ENCODE assay signal across 26 cellular contexts in genomic region chr12:113385282-113385882, GRCh38. TPM values are rescaled to one million over a fixed set of nuclear protein-coding genes. Genes with fewer than 3 reads are reported as not detected.
A peak's percentile ranks its signal among the peaks of the same experiment; 100 is the strongest.
DNase-seq lines count a peak whose midpoint lies in the region; ATAC-seq, FAIRE-seq and TF ChIP-seq lines count a peak whose summit lies in the region.
"Had no signal": no experiment of that assay in that cellular context is flagged by ENCODE, and none has a peak within 500 bp of the region (broad histone marks: within the 10 kb centered on the region; RNA-seq: fewer than 3 reads in every experiment).

No MANE protein-coding gene starts in this region.

- no peak for DNase-seq in activated CD4-positive, alpha-beta T cell treated with anti-CD3 and anti-CD28 coated beads, Interleukin-2, amount 10 ng/mL, durations not matched to agents 7 days and 5 days
- DNase-seq in activated CD4-positive, alpha-beta T cell treated with anti-CD3 and anti-CD28 coated beads for 48 hours: no peak
- DNase-seq in GM12878 (ENCODE audit: low read depth, low spot score) (peak; percentile 7), midbrain (lab: John Stamatoyannopoulos, UW) (peak; percentile 24), GM13977 (ENCODE audit: low spot score) (no peak), H4 (ENCODE audit: low spot score) (no peak)
- DNase-seq: BE2C, DMS153, DND-41, HCEC 1CT, Karpas-422, NCI-H1092 treated with DMSO at 0.1 percent for 48 hours, NCI-H1436, NCI-H187, NCI-H2081 treated with DMSO at 0.1 percent for 48 hours, NCI-H2171, NCI-H226, NCI-H510A, NCI-H69, SHP77 had no signal

- H2AFZ ChIP-seq in GM12878 (ENCODE audit: control insufficient read depth, low read depth, low read length): no peak overlapping the region
- H2AFZ ChIP-seq: GM23338 had no signal

- no peaks in the 10 kb centered on the region for H4K20me1 ChIP-seq in GM12878 (ENCODE audit: control insufficient read depth, insufficient read depth)

- peak overlapping the region; percentile 8; the same call in 1 of the 2 replicates for H3K9ac ChIP-seq in GM12878 (ENCODE audit: control insufficient read depth, insufficient read depth, low read length)

- no peak for TF ChIP-seq RAD21 in GM12878 (IDR thresholded peaks at IDR 0.05; ENCODE audit: insufficient read depth, low read depth, low read length)

- no peaks in the 10 kb centered on the region for H3K4me1 Mint-ChIP-seq in activated CD4-positive, alpha-beta T cell treated with anti-CD3 and anti-CD28 coated beads, Interleukin-2, amount 10 ng/mL, durations not matched to agents 7 days and 5 days
- H3K4me1 Mint-ChIP-seq: CD14-positive monocyte, GM23338 had no signal

- H3K4me3 ChIP-seq in GM12878: no peak overlapping the region
- H3K4me3 ChIP-seq: GM23338 had no signal

- H3K4me2 ChIP-seq in GM12878 (ENCODE audit: control insufficient read depth, insufficient read depth): no peak overlapping the region
- H3K4me2 ChIP-seq: GM23338 had no signal

- TF ChIP-seq CTCF in GM12878 (IDR thresholded peaks at IDR 0.05 in 2 of 3, conservative IDR thresholded peaks at IDR 0.05 in 1 of 3; ENCODE audit: control insufficient read depth in 2 of 3, extremely low read depth in 1 of 3, insufficient read depth in 1 of 3, low read depth in 3 of 3, low read length in 3 of 3) (no peak), GM13977 (IDR thresholded peaks at IDR 0.05; ENCODE audit: extremely low read depth, insufficient read depth, missing control alignments) (no peak)

- POLR2A ChIA-PET in activated CD4-positive, alpha-beta T cell treated with anti-CD3 and anti-CD28 coated beads, Interleukin-2, amount 10 ng/mL, durations not matched to agents 7 days and 5 days (lab: Charles Lee): no interaction called here
- POLR2A ChIA-PET in GM12878 (lab: Charles Lee): no interaction called here

- in situ Hi-C loops in GM12878 (cut with MboI): no loop called here
- in situ Hi-C loops in GM13977 (cut with MboI; ENCODE audit: low pct_unique_long_range_greater_than_20kb, low sequenced_read_pairs, unreplicated experiment): no loop called here

- no peak for TF ChIP-seq POLR2A in GM12878 (IDR thresholded peaks at IDR 0.05; ENCODE audit: low read depth, low read length)

- no peaks in the 10 kb centered on the region for H3K27me3 Mint-ChIP-seq in activated CD4-positive, alpha-beta T cell treated with anti-CD3 and anti-CD28 coated beads, Interleukin-2, amount 10 ng/mL, durations not matched to agents 7 days and 5 days

- SMC1A ChIA-PET in GM12878 (lab: Charles Lee; ENCODE audit: uncharacterized antibody, unreplicated experiment): interaction anchor here (0.9 to 1.3 kb wide), 2 partner anchors 20 to 59 kb away, joined by 4 read pairs; no protein-coding TSS in a partner anchor

- no peaks in the 10 kb centered on the region for H3K9me3 ChIP-seq in GM12878 (replicated peaks; ENCODE audit: control insufficient read depth, insufficient read depth, low read length)
- H3K9me3 ChIP-seq: BE2C had no signal

- no peaks in the 10 kb centered on the region for H3K27me3 ChIP-seq in GM12878 (replicated peaks in 1 of 2; ENCODE audit: control insufficient read depth in 2 of 2, insufficient read depth in 2 of 2, low read length in 1 of 2)
- H3K27me3 ChIP-seq: BE2C had no signal

- 77% methylated on average over 6 of the region's 6 CpGs for WGBS in GM12878 (ENCODE audit: insufficient coverage, insufficient replicate concordance, low lambda C conversion rate, missing lambda C conversion rate)

- intact Hi-C loops in GM12878 (cut with micrococcal nuclease; ENCODE audit: unreplicated experiment): no loop called here

- RAD21 ChIA-PET in GM12878 (lab: Charles Lee; ENCODE audit: unreplicated experiment): no interaction called here

- no peak for FAIRE-seq in GM12878 (lab: Jason Lieb, UNC)

- no peaks in the 10 kb centered on the region for H3K9me3 Mint-ChIP-seq in activated CD4-positive, alpha-beta T cell treated with anti-CD3 and anti-CD28 coated beads, Interleukin-2, amount 10 ng/mL, durations not matched to agents 7 days and 5 days
- H3K9me3 Mint-ChIP-seq: CD14-positive monocyte, GM23338 had no signal

- H3K27ac ChIP-seq in GM12878 (ENCODE audit: control insufficient read depth, insufficient read depth): no peak overlapping the region
- H3K27ac ChIP-seq: 22Rv1, HL-60, RWPE1 had no signal

- H3K27ac Mint-ChIP-seq in activated CD4-positive, alpha-beta T cell treated with anti-CD3 and anti-CD28 coated beads, Interleukin-2, amount 10 ng/mL, durations not matched to agents 7 days and 5 days: peak overlapping the region; percentile 39
- H3K27ac Mint-ChIP-seq: GM23338 had no signal

- H3K4me3 Mint-ChIP-seq in activated CD4-positive, alpha-beta T cell treated with anti-CD3 and anti-CD28 coated beads, Interleukin-2, amount 10 ng/mL, durations not matched to agents 7 days and 5 days: no peak overlapping the region
- H3K4me3 Mint-ChIP-seq: CD14-positive monocyte, GM23338 had no signal

- H3K36me3 Mint-ChIP-seq in activated CD4-positive, alpha-beta T cell treated with anti-CD3 and anti-CD28 coated beads, Interleukin-2, amount 10 ng/mL, durations not matched to agents 7 days and 5 days (ENCODE audit: low read depth): peaks cover 2% of the 10 kb centered on the region

- no TSS peak for BruUV-seq in GM12878 (replicated peaks; lab: Mats Ljungman, UMichigan)

- peak; percentile 81 for ATAC-seq in GM12878
- ATAC-seq: GM23338 had no signal

- H3K36me3 ChIP-seq in GM12878 (ENCODE audit: control insufficient read depth in 2 of 2, insufficient read depth in 2 of 2, low read length in 1 of 2): no peaks in the 10 kb centered on the region; a peak in 3 of 4 replicates

- no peaks in the 10 kb centered on the region for H3K79me2 ChIP-seq in GM12878 (ENCODE audit: control insufficient read depth, insufficient read depth, low read length)

- H3K4me1 ChIP-seq in GM12878 (ENCODE audit: control insufficient read depth, insufficient read depth, low read length): no peaks in the 10 kb centered on the region; the same call in 1 of the 2 replicates
- H3K4me1 ChIP-seq: BE2C had no signal

- no peak for TF ChIP-seq EP300 in GM12878 (IDR thresholded peaks at IDR 0.05; ENCODE audit: borderline replicate concordance in 1 of 2, control insufficient read depth in 1 of 2, low read depth in 2 of 2, low read length in 2 of 2)

- CTCF ChIA-PET in activated CD4-positive, alpha-beta T cell treated with anti-CD3 and anti-CD28 coated beads, Interleukin-2, amount 10 ng/mL, durations not matched to agents 7 days and 5 days (lab: Charles Lee): interaction anchor here (0.6 to 1.3 kb wide), 2 partner anchors 37 to 94 kb away, joined by 3 read pairs; partner anchors contain the start of gene SDSL
- CTCF ChIA-PET in GM12878 (lab: Yijun Ruan, JAX): interaction anchor here (0.7 kb wide), 1 partner anchor 40 kb away, joined by 3 read pairs; no protein-coding TSS in a partner anchor

RNA-seq across cellular contexts. Expression of gene SDS, which starts 18.3 kb away (rescaled TPM):
- total RNA-seq in activated CD4-positive, alpha-beta T cell treated with anti-CD3 and anti-CD28 coated beads, Interleukin-2, amount 10 ng/mL, durations not matched to agents 7 days and 5 days: not detected
- not detected in 2 replicates for total RNA-seq in GM12878 (2013; cell fraction: nucleolus; rRNA removed)
- total RNA-seq in GM12878 (2014; rRNA removed) (not detected in 2 replicates), GM12878 (2014; rRNA removed; fragmentation: Illumina TruSeq; extraction: Trizol) (not detected in 2 replicates), GM12878 (2021) (0.18 TPM in 1 of 2 replicates, not detected in the other)
- polyA plus RNA-seq in GM12878 (2011; ENCODE audit: low read depth): not detected
- polyA plus RNA-seq in GM12878 (2011; rRNA removed) (not detected in 2 replicates), GM12878 (2014; fragmentation: Illumina TruSeq; extraction: Trizol) (not detected in 2 replicates), GM12878 (2014; fragmentation: Nextera tagmentation; extraction: Ambion mirVana) (not detected), GM12878 (2014; rRNA removed) (not detected in 2 replicates), GM12878 (2016; fragmentation: Nextera tagmentation; extraction: Ambion mirVana) (not detected)
- polyA plus RNA-seq in GM12878 (2011; cell fraction: cytosol; rRNA removed): not detected in 2 replicates
- not detected in 2 replicates for polyA plus RNA-seq in GM12878 (2011; cell fraction: nucleus; rRNA removed)
- polyA plus RNA-seq in GM12878 (2012): 0.07 and 0.12 TPM in 2 replicates
- not detected in 2 replicates for polyA minus RNA-seq in GM12878 (2011; rRNA and poly(A)+ RNA removed)
- polyA minus RNA-seq in GM12878 (2011; cell fraction: cytosol; rRNA and poly(A)+ RNA removed): not detected in 2 replicates
- not detected in 2 replicates for polyA minus RNA-seq in GM12878 (2011; cell fraction: nucleus; rRNA and poly(A)+ RNA removed)
- total RNA-seq in H4 (2014; rRNA removed; shearing (Covaris generic)): not detected in 2 replicates
- total RNA-seq: GM23338, SK-MEL-5 had no signal

RNA-seq across cellular contexts. Expression of gene PLBD2, which starts 27.0 kb away (rescaled TPM):
- total RNA-seq in activated CD4-positive, alpha-beta T cell treated with anti-CD3 and anti-CD28 coated beads, Interleukin-2, amount 10 ng/mL, durations not matched to agents 7 days and 5 days: 10 to 100 TPM; 12.7 to 15.3 TPM
- 17.2 and 18.3 TPM in 2 replicates for total RNA-seq in GM12878 (2013; cell fraction: nucleolus; rRNA removed)
- total RNA-seq in GM12878 (2014; rRNA removed) (3.3 and 4.8 TPM in 2 replicates), GM12878 (2014; rRNA removed; fragmentation: Illumina TruSeq; extraction: Trizol) (1.1 and 1.4 TPM in 2 replicates), GM12878 (2021) (16.6 and 16.8 TPM in 2 replicates)
- 5.3 TPM for polyA plus RNA-seq in GM12878 (2011; ENCODE audit: low read depth)
- polyA plus RNA-seq in GM12878 (2011; rRNA removed) (2.4 and 5.0 TPM in 2 replicates), GM12878 (2014; fragmentation: Illumina TruSeq; extraction: Trizol) (9.2 and 9.6 TPM in 2 replicates), GM12878 (2014; fragmentation: Nextera tagmentation; extraction: Ambion mirVana) (1 to 10 TPM; 1.6 to 2.3 TPM), GM12878 (2014; rRNA removed) (6.9 and 7.8 TPM in 2 replicates), GM12878 (2016; fragmentation: Nextera tagmentation; extraction: Ambion mirVana) (10 to 100 TPM in 1 of 2 experiments, 1 to 10 TPM in 1; 9.3 to 14.9 TPM)
- polyA plus RNA-seq in GM12878 (2011; cell fraction: cytosol; rRNA removed): 7.0 and 8.4 TPM in 2 replicates
- polyA plus RNA-seq in GM12878 (2011; cell fraction: nucleus; rRNA removed): 6.0 and 9.9 TPM in 2 replicates
- 6.8 and 7.4 TPM in 2 replicates for polyA plus RNA-seq in GM12878 (2012)
- polyA minus RNA-seq in GM12878 (2011; rRNA and poly(A)+ RNA removed): 6.9 and 8.5 TPM in 2 replicates
- polyA minus RNA-seq in GM12878 (2011; cell fraction: cytosol; rRNA and poly(A)+ RNA removed): 6.9 and 9.3 TPM in 2 replicates
- 2.8 and 5.1 TPM in 2 replicates for polyA minus RNA-seq in GM12878 (2011; cell fraction: nucleus; rRNA and poly(A)+ RNA removed)
- total RNA-seq in H4 (2014; rRNA removed; shearing (Covaris generic)): 12.6 and 17.7 TPM in 2 replicates

RNA-seq across cellular contexts. Expression of gene SDSL, which starts 36.8 kb away (rescaled TPM):
- 1 to 10 TPM; 3.6 to 4.5 TPM for total RNA-seq in activated CD4-positive, alpha-beta T cell treated with anti-CD3 and anti-CD28 coated beads, Interleukin-2, amount 10 ng/mL, durations not matched to agents 7 days and 5 days
- not detected in 2 replicates for total RNA-seq in GM12878 (2013; cell fraction: nucleolus; rRNA removed)
- total RNA-seq in GM12878 (2014; rRNA removed): 1.2 and 1.6 TPM in 2 replicates
- total RNA-seq in GM12878 (2014; rRNA removed; fragmentation: Illumina TruSeq; extraction: Trizol): 0.27 and 1.2 TPM in 2 replicates
- total RNA-seq in GM12878 (2021): 1.3 and 1.5 TPM in 2 replicates
- polyA plus RNA-seq in GM12878 (2011; ENCODE audit: low read depth): 0.37 TPM
- 0.65 and 1.7 TPM in 2 replicates for polyA plus RNA-seq in GM12878 (2011; rRNA removed)
- 3.4 and 5.9 TPM in 2 replicates for polyA plus RNA-seq in GM12878 (2011; cell fraction: cytosol; rRNA removed)
- polyA plus RNA-seq in GM12878 (2011; cell fraction: nucleus; rRNA removed): 1.5 and 2.4 TPM in 2 replicates
- 0.68 and 0.91 TPM in 2 replicates for polyA plus RNA-seq in GM12878 (2012)
- polyA plus RNA-seq in GM12878 (2014; fragmentation: Illumina TruSeq; extraction: Trizol): 0.25 TPM in 1 of 2 replicates, not detected in the other
- polyA plus RNA-seq in GM12878 (2014; fragmentation: Nextera tagmentation; extraction: Ambion mirVana): under 1 TPM; 0.18 to 0.49 TPM
- 0.72 and 1.2 TPM in 2 replicates for polyA plus RNA-seq in GM12878 (2014; rRNA removed)
- polyA plus RNA-seq in GM12878 (2016; fragmentation: Nextera tagmentation; extraction: Ambion mirVana): 1 to 10 TPM; 4.1 to 4.4 TPM
- 0.59 and 1.4 TPM in 2 replicates for polyA minus RNA-seq in GM12878 (2011; rRNA and poly(A)+ RNA removed)
- polyA minus RNA-seq in GM12878 (2011; cell fraction: cytosol; rRNA and poly(A)+ RNA removed): 1.5 and 2.1 TPM in 2 replicates
- polyA minus RNA-seq in GM12878 (2011; cell fraction: nucleus; rRNA and poly(A)+ RNA removed): 1.6 and 1.9 TPM in 2 replicates
- total RNA-seq in H4 (2014; rRNA removed; shearing (Covaris generic)): 5.0 and 7.6 TPM in 2 replicates
- total RNA-seq: GM23338 had no signal
- polyA plus RNA-seq: GM23338 had no signal

RNA-seq across cellular contexts. Expression of gene SLC8B1, which starts 50.5 kb away (rescaled TPM):
- total RNA-seq in activated CD4-positive, alpha-beta T cell treated with anti-CD3 and anti-CD28 coated beads, Interleukin-2, amount 10 ng/mL, durations not matched to agents 7 days and 5 days: 10 to 100 TPM; 27.7 to 33.2 TPM
- total RNA-seq in GM12878 (2013; cell fraction: nucleolus; rRNA removed): 39.5 and 55.8 TPM in 2 replicates
- total RNA-seq in GM12878 (2014; rRNA removed): 4.7 and 7.0 TPM in 2 replicates
- total RNA-seq in GM12878 (2014; rRNA removed; fragmentation: Illumina TruSeq; extraction: Trizol): 4.0 and 4.3 TPM in 2 replicates
- 6.9 and 9.5 TPM in 2 replicates for total RNA-seq in GM12878 (2021)
- polyA plus RNA-seq in GM12878 (2011; ENCODE audit: low read depth): 2.5 TPM
- polyA plus RNA-seq in GM12878 (2011; rRNA removed): 6.5 and 12.3 TPM in 2 replicates
- polyA plus RNA-seq in GM12878 (2011; cell fraction: cytosol; rRNA removed): 18.4 and 21.2 TPM in 2 replicates
- polyA plus RNA-seq in GM12878 (2011; cell fraction: nucleus; rRNA removed): 30.6 and 34.0 TPM in 2 replicates
- polyA plus RNA-seq in GM12878 (2012): 5.1 and 6.7 TPM in 2 replicates
- 4.3 and 4.9 TPM in 2 replicates for polyA plus RNA-seq in GM12878 (2014; fragmentation: Illumina TruSeq; extraction: Trizol)
- under 1 TPM; 0.18 to 0.20 TPM for polyA plus RNA-seq in GM12878 (2014; fragmentation: Nextera tagmentation; extraction: Ambion mirVana)
- 7.8 and 8.4 TPM in 2 replicates for polyA plus RNA-seq in GM12878 (2014; rRNA removed)
- 1 to 10 TPM; 6.5 to 8.7 TPM for polyA plus RNA-seq in GM12878 (2016; fragmentation: Nextera tagmentation; extraction: Ambion mirVana)
- 15.9 and 28.0 TPM in 2 replicates for polyA minus RNA-seq in GM12878 (2011; rRNA and poly(A)+ RNA removed)
- 4.3 and 6.4 TPM in 2 replicates for polyA minus RNA-seq in GM12878 (2011; cell fraction: cytosol; rRNA and poly(A)+ RNA removed)
- polyA minus RNA-seq in GM12878 (2011; cell fraction: nucleus; rRNA and poly(A)+ RNA removed): 11.2 and 20.4 TPM in 2 replicates
- 7.0 and 14.2 TPM in 2 replicates for total RNA-seq in H4 (2014; rRNA removed; shearing (Covaris generic))

Comparison
In these comparisons a context has a peak if more than half of its experiments do, and no peak if none do; other contexts are left out.
1. DNase-seq: peak in GM12878 (single experiment) and midbrain (single experiment); none in activated CD4-positive, alpha-beta T cell treated with anti-CD3 and anti-CD28 coated beads, Interleukin-2, amount 10 ng/mL, durations not matched to agents 7 days and 5 days (single experiment), activated CD4-positive, alpha-beta T cell treated with anti-CD3 and anti-CD28 coated beads for 48 hours (single experiment), GM13977 (single experiment) and H4 (single experiment).